In genomic region chr7:69403169-69403568, GRCh38 we compare ENCODE assay signal across 11 cellular contexts.
DNase-seq lines count a peak whose midpoint lies in the region; ATAC-seq and TF ChIP-seq lines count a peak whose summit lies in the region.
"Had no signal": no experiment of that assay in that cellular context is flagged by ENCODE, and none has a peak within 500 bp of the region (broad histone marks: within the 10 kb centered on the region; RNA-seq: fewer than 3 reads in every experiment).

No MANE protein-coding gene starts in this region.

- H3K4me3 ChIP-seq in right lobe of liver = no peak overlapping the region
- H3K4me3 ChIP-seq in body of pancreas = no peak overlapping the region

- H3K9me3 ChIP-seq in right lobe of liver (no peaks in the 10 kb centered on the region), body of pancreas (no peaks in the 10 kb centered on the region)

- DNase-seq in Daoy (ENCODE audit: low read depth) = peak; percentile 48
- peak; percentile 44 for DNase-seq in HEK293T (ENCODE audit: extremely low spot score)
- DNase-seq in SK-N-DZ (ENCODE audit: low spot score) = peak; percentile 9
- DNase-seq in right lobe of liver = no peak
- no peak for DNase-seq in activated CD8-positive, alpha-beta memory T cell treated with anti-CD3 and anti-CD28 coated beads, Interleukin-2, amount 10 ng/mL, durations not matched to agents 7 days and 5 days
- DNase-seq in body of pancreas = no peak
- no peak for DNase-seq in medulla oblongata (ENCODE audit: extremely low spot score)
- DNase-seq: DMS153, MM.1S, T-helper 1 cell had no signal

- TF ChIP-seq CTCF in right lobe of liver (IDR thresholded peaks at IDR 0.05) (peak in 2 of 4 donors; percentile 18 to 29), body of pancreas (IDR thresholded peaks at IDR 0.05) (peak in 2 of 7 experiments; percentile 7 to 10)

- H3K27me3 ChIP-seq in right lobe of liver = no peaks in the 10 kb centered on the region
- H3K27me3 ChIP-seq in body of pancreas = no peaks in the 10 kb centered on the region

- H3K27me3 Mint-ChIP-seq in activated CD8-positive, alpha-beta memory T cell treated with anti-CD3 and anti-CD28 coated beads, Interleukin-2, amount 10 ng/mL, durations not matched to agents 7 days and 5 days = no peaks in the 10 kb centered on the region

- WGBS in right lobe of liver (ENCODE audit: insufficient coverage, low coverage, low lambda C conversion rate, missing lambda C conversion rate) = 56% methylated on average over 2 of the region's 2 CpGs
- WGBS in body of pancreas, 2 donors = 48% methylated on average over 2 of the region's 2 CpGs

- peaks cover 3% of the 10 kb centered on the region for H3K9me3 Mint-ChIP-seq in activated CD8-positive, alpha-beta memory T cell treated with anti-CD3 and anti-CD28 coated beads, Interleukin-2, amount 10 ng/mL, durations not matched to agents 7 days and 5 days (ENCODE audit: low read depth)

- CTCF ChIA-PET in HEK293T (lab: Yijun Ruan, JAX) = interaction anchor here (0.6 to 1.5 kb wide), 3 partner anchors 193 to 652 kb away, joined by 3 to 4 read pairs (median 4); no protein-coding TSS in a partner anchor
- CTCF ChIA-PET in activated CD8-positive, alpha-beta memory T cell treated with anti-CD3 and anti-CD28 coated beads, Interleukin-2, amount 10 ng/mL, durations not matched to agents 7 days and 5 days (lab: Charles Lee) = no interaction called here

- intact Hi-C loops in right lobe of liver (cut with DNase I) = no loop called here
- intact Hi-C loops in body of pancreas (cut with DNase I) = no loop called here

- no peak overlapping the region for H3K4me3 Mint-ChIP-seq in activated CD8-positive, alpha-beta memory T cell treated with anti-CD3 and anti-CD28 coated beads, Interleukin-2, amount 10 ng/mL, durations not matched to agents 7 days and 5 days

- peak in 3 of 4 donors; percentile 54 to 60 (median 54) for ATAC-seq in right lobe of liver
- no peak for ATAC-seq in activated CD8-positive, alpha-beta memory T cell treated with anti-CD3 and anti-CD28 coated beads, Interleukin-2, amount 10 ng/mL, durations not matched to agents 7 days and 5 days
- ATAC-seq in body of pancreas = no peak
- no peak for ATAC-seq in GM18873 (IDR thresholded peaks at IDR 0.05; ENCODE audit: low FRiP score, unreplicated experiment)

- POLR2A ChIA-PET in HEK293T (lab: Yijun Ruan, JAX) = no interaction called here

- peaks cover 1% of the 10 kb centered on the region for H3K36me3 Mint-ChIP-seq in activated CD8-positive, alpha-beta memory T cell treated with anti-CD3 and anti-CD28 coated beads, Interleukin-2, amount 10 ng/mL, durations not matched to agents 7 days and 5 days

- H3K36me3 ChIP-seq in right lobe of liver = no peaks in the 10 kb centered on the region
- H3K36me3 ChIP-seq in body of pancreas (replicated peaks in 1 of 2; ENCODE audit: insufficient read depth in 1 of 2, low read depth in 2 of 2) = no peaks in the 10 kb centered on the region

- no peaks in the 10 kb centered on the region for H3K4me1 Mint-ChIP-seq in activated CD8-positive, alpha-beta memory T cell treated with anti-CD3 and anti-CD28 coated beads, Interleukin-2, amount 10 ng/mL, durations not matched to agents 7 days and 5 days

- H3K4me1 ChIP-seq in right lobe of liver (no peaks in the 10 kb centered on the region), body of pancreas (no peaks in the 10 kb centered on the region)

- TF ChIP-seq POLR2A in right lobe of liver (IDR thresholded peaks at IDR 0.05) = no peak
- no peak for TF ChIP-seq POLR2A in body of pancreas (IDR thresholded peaks at IDR 0.05)

- no peak overlapping the region for H3K27ac ChIP-seq in right lobe of liver
- H3K27ac ChIP-seq in body of pancreas = no peak overlapping the region

- H3K27ac Mint-ChIP-seq in activated CD8-positive, alpha-beta memory T cell treated with anti-CD3 and anti-CD28 coated beads, Interleukin-2, amount 10 ng/mL, durations not matched to agents 7 days and 5 days = no peak overlapping the region

TF ChIP-seq in HEK293T, 16 proteins besides CTCF, POLR2A, EP300 and RAD21:
- TF ChIP-seq FOXK2 (IDR thresholded peaks at IDR 0.05) (no peak), BHLHE40 (IDR thresholded peaks at IDR 0.05; ENCODE audit: borderline replicate concordance) (no peak), ARNT (IDR thresholded peaks at IDR 0.05) (no peak), ZNF384 (IDR thresholded peaks at IDR 0.05) (no peak), NFRKB (IDR thresholded peaks at IDR 0.05) (no peak), PKNOX1 (IDR thresholded peaks at IDR 0.05) (no peak), ELF4 (IDR thresholded peaks at IDR 0.05) (no peak), LEF1 (IDR thresholded peaks at IDR 0.05; ENCODE audit: borderline replicate concordance) (no peak), FOXM1 (IDR thresholded peaks at IDR 0.05; ENCODE audit: borderline replicate concordance) (no peak), CTBP1 (IDR thresholded peaks at IDR 0.05; ENCODE audit: borderline replicate concordance) (no peak), SUZ12 (IDR thresholded peaks at IDR 0.05) (no peak), TARDBP (IDR thresholded peaks at IDR 0.05) (no peak), SP1 (IDR thresholded peaks at IDR 0.05) (no peak), HDGF (IDR thresholded peaks at IDR 0.05; ENCODE audit: borderline replicate concordance) (no peak)
TF ChIP-seq in HEK293T: peak in this region for 0.

Comparison
In these comparisons a context has a peak if more than half of its experiments do, and no peak if none do; other contexts are left out.
1. DNase-seq: peak in Daoy (single experiment), HEK293T (single experiment) and SK-N-DZ (single experiment); none in right lobe of liver (0 of 3), activated CD8-positive, alpha-beta memory T cell treated with anti-CD3 and anti-CD28 coated beads, Interleukin-2, amount 10 ng/mL, durations not matched to agents 7 days and 5 days (single experiment), body of pancreas (0 of 4) and medulla oblongata (single experiment).
2. ATAC-seq: peak in right lobe of liver (3 of 4); none in activated CD8-positive, alpha-beta memory T cell treated with anti-CD3 and anti-CD28 coated beads, Interleukin-2, amount 10 ng/mL, durations not matched to agents 7 days and 5 days (single experiment), body of pancreas (single experiment) and GM18873 (single experiment).